Comparison of ENCODE assay signal across 10 cellular contexts in the genomic region with DNA sequence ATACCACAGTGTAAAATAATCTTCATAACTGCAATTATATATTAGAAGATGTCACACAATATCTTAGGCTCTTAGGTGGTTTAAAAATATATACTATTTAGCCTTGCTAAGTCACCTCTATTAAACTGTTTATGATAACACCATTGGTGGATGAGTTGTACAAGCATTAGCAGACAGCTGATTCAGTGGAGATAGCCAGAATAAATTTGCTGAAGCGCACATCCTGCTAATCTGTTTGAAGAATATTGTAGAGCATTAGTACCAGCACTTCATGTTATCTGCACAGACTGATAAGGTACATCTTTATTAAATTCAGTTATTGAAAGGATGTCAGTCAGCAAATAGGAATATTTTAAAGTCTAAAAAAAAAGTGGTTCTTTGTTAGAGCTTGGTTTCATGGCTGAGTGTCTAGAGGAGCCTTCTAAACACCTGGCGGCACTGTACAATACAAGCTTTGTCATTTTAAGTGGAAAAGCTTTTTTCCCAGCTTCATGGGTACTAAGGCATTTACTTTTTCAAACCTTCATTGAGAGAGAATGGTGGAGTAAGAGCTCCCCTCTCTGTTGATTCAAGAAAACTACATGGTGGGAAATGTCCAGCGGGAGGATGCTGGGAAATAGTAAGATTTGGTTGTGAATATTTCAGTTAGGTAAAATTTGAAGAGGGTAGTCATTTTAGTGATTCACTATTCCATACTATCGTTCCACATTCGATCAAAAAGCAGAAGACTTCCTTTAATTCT.
DNase-seq lines count a peak whose midpoint lies in the region; ATAC-seq, FAIRE-seq and TF ChIP-seq lines count a peak whose summit lies in the region.
"Had no signal": no experiment of that assay in that cellular context is flagged by ENCODE, and none has a peak within 500 bp of the region (broad histone marks: within the 10 kb centered on the region; RNA-seq: fewer than 3 reads in every experiment).

No MANE protein-coding gene starts in this region.

- DNase-seq in CMK (ENCODE audit: low read depth) (peak; percentile 15), HEK293T (ENCODE audit: extremely low spot score) (peak; percentile 28), WERI-Rb-1 (no peak), kidney (no peak), NOMO-1 treated with dmso at 0.1 percent for 144 hours (lab: John Stamatoyannopoulos, UW; ENCODE audit: unreplicated experiment) (no peak), T-helper 17 cell (no peak)

- H3K4me3 Mint-ChIP-seq in T-helper 17 cell: no peak overlapping the region
- H3K4me3 Mint-ChIP-seq: activated naive CD8-positive, alpha-beta T cell had no signal

- H3K4me1 Mint-ChIP-seq in T-helper 17 cell: no peaks in the 10 kb centered on the region

- H3K27me3 Mint-ChIP-seq in T-helper 17 cell: peaks cover 12% of the 10 kb centered on the region
- H3K27me3 Mint-ChIP-seq: activated naive CD8-positive, alpha-beta T cell had no signal

- FAIRE-seq in kidney (lab: Jason Lieb, UNC): no peak

- TF ChIP-seq CTCF in WERI-Rb-1 (IDR thresholded peaks at IDR 0.05; ENCODE audit: low read depth, low read length): peak; percentile 51
- peak; percentile 31 for TF ChIP-seq CTCF in kidney (IDR thresholded peaks at IDR 0.05; ENCODE audit: borderline replicate concordance, extremely low read depth, insufficient read depth)

- H3K27me3 ChIP-seq in WERI-Rb-1 (ENCODE audit: insufficient read depth, low read depth, severe bottlenecking): no peaks in the 10 kb centered on the region

- no peaks in the 10 kb centered on the region for H3K36me3 Mint-ChIP-seq in T-helper 17 cell (ENCODE audit: low read depth)
- H3K36me3 Mint-ChIP-seq: activated naive CD8-positive, alpha-beta T cell had no signal

- no peaks in the 10 kb centered on the region for H3K4me1 ChIP-seq in kidney (ENCODE audit: control insufficient read depth in 1 of 2, insufficient read depth in 1 of 2, low read depth in 1 of 2, low read length in 2 of 2)

- H3K27ac Mint-ChIP-seq in T-helper 17 cell: no peak overlapping the region
- H3K27ac Mint-ChIP-seq: activated naive CD8-positive, alpha-beta T cell had no signal

- H3K9ac ChIP-seq in kidney (ENCODE audit: low read length in 2 of 2): no peak overlapping the region

- H3K9me3 ChIP-seq in WERI-Rb-1 (ENCODE audit: severe bottlenecking) (no peaks in the 10 kb centered on the region), kidney (ENCODE audit: control insufficient read depth in 1 of 2, low read length in 2 of 2) (no peaks in the 10 kb centered on the region), T-helper 17 cell (ENCODE audit: control insufficient read depth, low read length, poor library complexity, severe bottlenecking) (no peaks in the 10 kb centered on the region)

- H3K4me3 ChIP-seq in WERI-Rb-1 (ENCODE audit: low read depth, low read length): no peak overlapping the region
- H3K4me3 ChIP-seq in kidney (ENCODE audit: low read length in 2 of 2): no peak overlapping the region
- H3K4me3 ChIP-seq: lung had no signal

- H3K36me3 ChIP-seq in WERI-Rb-1 (no peaks in the 10 kb centered on the region), kidney (ENCODE audit: control insufficient read depth in 1 of 2, insufficient read depth in 2 of 2, low read length in 2 of 2) (no peaks in the 10 kb centered on the region)

- ATAC-seq in HG03378 (IDR thresholded peaks at IDR 0.05; ENCODE audit: unreplicated experiment) (no peak), GM18502 (IDR thresholded peaks at IDR 0.05; ENCODE audit: poor library complexity, unreplicated experiment) (no peak), T-helper 17 cell (no peak)

- POLR2A ChIA-PET in HEK293T (lab: Yijun Ruan, JAX): interaction anchor here (0.9 kb wide), 1 partner anchor 275 kb away, joined by 3 read pairs; a partner anchor contains a TSS

- CTCF ChIA-PET in HEK293T (lab: Yijun Ruan, JAX): interaction anchor here (0.7 to 1.5 kb wide), 6 partner anchors 8 to 1286 kb away, joined by 4 to 7 read pairs (median 4); no protein-coding TSS in a partner anchor

- intact Hi-C loops in kidney (cut with DNase I): no loop called here

- H3K27ac ChIP-seq in WERI-Rb-1: no peak overlapping the region
- no peak overlapping the region for H3K27ac ChIP-seq in kidney (ENCODE audit: low read depth in 2 of 2, low read length in 2 of 2)

TF ChIP-seq in HEK293T, 16 proteins besides CTCF, POLR2A, EP300 and RAD21:
- no peak for TF ChIP-seq ZNF384 (IDR thresholded peaks at IDR 0.05)
- TF ChIP-seq FOXA1 (IDR thresholded peaks at IDR 0.05): no peak
- TF ChIP-seq FOXM1 (IDR thresholded peaks at IDR 0.05; ENCODE audit: borderline replicate concordance): no peak
- no peak for TF ChIP-seq SP1 (IDR thresholded peaks at IDR 0.05)
- TF ChIP-seq FOXK2 (IDR thresholded peaks at IDR 0.05): no peak
- no peak for TF ChIP-seq HDGF (IDR thresholded peaks at IDR 0.05; ENCODE audit: borderline replicate concordance)
- no peak for TF ChIP-seq TARDBP (IDR thresholded peaks at IDR 0.05)
- no peak for TF ChIP-seq CTBP1 (IDR thresholded peaks at IDR 0.05; ENCODE audit: borderline replicate concordance)
- no peak for TF ChIP-seq NFRKB (IDR thresholded peaks at IDR 0.05)
- TF ChIP-seq ELF4 (IDR thresholded peaks at IDR 0.05): no peak
- TF ChIP-seq, protein P1, sequence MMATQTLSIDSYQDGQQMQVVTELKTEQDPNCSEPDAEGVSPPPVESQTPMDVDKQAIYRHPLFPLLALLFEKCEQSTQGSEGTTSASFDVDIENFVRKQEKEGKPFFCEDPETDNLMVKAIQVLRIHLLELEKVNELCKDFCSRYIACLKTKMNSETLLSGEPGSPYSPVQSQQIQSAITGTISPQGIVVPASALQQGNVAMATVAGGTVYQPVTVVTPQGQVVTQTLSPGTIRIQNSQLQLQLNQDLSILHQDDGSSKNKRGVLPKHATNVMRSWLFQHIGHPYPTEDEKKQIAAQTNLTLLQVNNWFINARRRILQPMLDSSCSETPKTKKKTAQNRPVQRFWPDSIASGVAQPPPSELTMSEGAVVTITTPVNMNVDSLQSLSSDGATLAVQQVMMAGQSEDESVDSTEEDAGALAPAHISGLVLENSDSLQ (IDR thresholded peaks at IDR 0.05): no peak
- no peak for TF ChIP-seq ARNT (IDR thresholded peaks at IDR 0.05)
- TF ChIP-seq L3MBTL2 (conservative IDR thresholded peaks at IDR 0.05): no peak
- no peak for TF ChIP-seq SUZ12 (IDR thresholded peaks at IDR 0.05)

Comparison
In these comparisons a context has a peak if more than half of its experiments do, and no peak if none do; other contexts are left out.
1. DNase-seq: peak in CMK (single experiment) and HEK293T (single experiment); none in WERI-Rb-1 (single experiment), kidney (single experiment), NOMO-1 treated with dmso at 0.1 percent for 144 hours (single experiment) and T-helper 17 cell (0 of 3).